ENCODE assay signal across 9 cellular contexts in genomic region chr9:104992696-104993095, GRCh38.
DNase-seq lines count a peak whose midpoint lies in the region; ATAC-seq and TF ChIP-seq lines count a peak whose summit lies in the region.
"Had no signal": no experiment of that assay in that cellular context is flagged by ENCODE, and none has a peak within 500 bp of the region (broad histone marks: within the 10 kb centered on the region; RNA-seq: fewer than 3 reads in every experiment).

No MANE protein-coding gene starts in this region.

- no peak for DNase-seq in adipocyte (ENCODE audit: low read depth)
- no peak for DNase-seq in immature natural killer cell
- DNase-seq in spleen = no peak
- no peak for DNase-seq in stimulated activated CD4-positive, alpha-beta T cell treated with anti-CD3 and anti-CD28 coated beads, Interleukin-12 subunit alpha, Interleukin-12 subunit beta, amount 100 ng/mL, for 4 hours
- DNase-seq: T1000 had no signal

- H3K9ac ChIP-seq in HUES48 (ENCODE audit: low read depth, low read length) = no peak overlapping the region
- peak overlapping the region; percentile 10 for H3K9ac ChIP-seq in adipocyte (ENCODE audit: low read length)

- peaks cover 33% of the 10 kb centered on the region for H3K4me1 ChIP-seq in HUES48 (ENCODE audit: control insufficient read depth, insufficient read depth, low read length)
- peaks cover 40% of the 10 kb centered on the region for H3K4me1 ChIP-seq in adipocyte (ENCODE audit: control insufficient read depth, insufficient read depth, low read length)
- H3K4me1 ChIP-seq in spleen = peaks cover 19 to 52% (median 38%) of the 10 kb centered on the region in 6 donors

- peak overlapping the region; percentile 22 to 92 (median 57) for H3K4me3 Mint-ChIP-seq in immature natural killer cell

- TF ChIP-seq POLR2A in spleen (IDR thresholded peaks at IDR 0.05) = no peak

- no peak for TF ChIP-seq CTCF in spleen (IDR thresholded peaks at IDR 0.05 in 8 of 11, conservative IDR thresholded peaks at IDR 0.05 in 3 of 11)

- H3K36me3 ChIP-seq in HUES48 (ENCODE audit: control insufficient read depth, insufficient read depth, low read length) = no peaks in the 10 kb centered on the region
- no peaks in the 10 kb centered on the region for H3K36me3 ChIP-seq in adipocyte (ENCODE audit: control insufficient read depth, insufficient read depth, low read length, severe bottlenecking)
- no peaks in the 10 kb centered on the region for H3K36me3 ChIP-seq in spleen

- intact Hi-C loops in spleen (cut with DNase I; ENCODE audit: low total_unique reads) = no loop called here

- no peaks in the 10 kb centered on the region for H3K36me3 Mint-ChIP-seq in immature natural killer cell

- peaks cover 40 to 46% of the 10 kb centered on the region in 2 donors for H3K4me1 Mint-ChIP-seq in immature natural killer cell

- H3K9me3 ChIP-seq in HUES48 (ENCODE audit: control insufficient read depth, insufficient read depth, low read length) = no peaks in the 10 kb centered on the region
- no peaks in the 10 kb centered on the region for H3K9me3 ChIP-seq in adipocyte (ENCODE audit: control insufficient read depth, low read length)
- no peaks in the 10 kb centered on the region for H3K9me3 ChIP-seq in spleen

- H3K4me3 ChIP-seq in HUES48 (ENCODE audit: low read depth, low read length) (peak overlapping the region; percentile 36; the same call in 1 of the 2 replicates), adipocyte (ENCODE audit: low read length) (no peak overlapping the region), spleen (no peak overlapping the region)

- ATAC-seq in HG03354 (IDR thresholded peaks at IDR 0.05; ENCODE audit: poor library complexity, severe bottlenecking, unreplicated experiment) (no peak), HG03565 (IDR thresholded peaks at IDR 0.05; ENCODE audit: unreplicated experiment) (no peak), HG03439 (IDR thresholded peaks at IDR 0.05; ENCODE audit: unreplicated experiment) (no peak)

- peak overlapping the region; percentile 96 for H3K27ac ChIP-seq in HUES48 (ENCODE audit: low read depth, low read length)
- peak overlapping the region in 5 of 8 donors; percentile 0 to 96 (median 91) for H3K27ac ChIP-seq in spleen

- peak overlapping the region in 5 of 6 donors; percentile 60 to 98 (median 85) for H3K27ac Mint-ChIP-seq in immature natural killer cell

- H3K27me3 Mint-ChIP-seq in immature natural killer cell (ENCODE audit: low read depth in 3 of 3) = peaks cover 12 to 18% (median 14%) of the 10 kb centered on the region in 3 donors

- 82 to 89% (median 86%) methylated on average over 5 of the region's 5 CpGs for WGBS in spleen, 5 donors

- H3K27me3 ChIP-seq in HUES48 (ENCODE audit: control insufficient read depth, insufficient read depth, low read length) (peaks cover 35% of the 10 kb centered on the region), adipocyte (replicated peaks; ENCODE audit: control insufficient read depth, insufficient read depth, low read length) (no peaks in the 10 kb centered on the region), spleen (replicated peaks in 1 of 7) (no peaks in the 10 kb centered on the region)

- no peaks in the 10 kb centered on the region for H3K9me3 Mint-ChIP-seq in immature natural killer cell
